Comparison of ENCODE assay signal across 10 cellular contexts in genomic region chr17:47620503-47621245, GRCh38. TPM values are rescaled to one million over a fixed set of nuclear protein-coding genes. Genes with fewer than 3 reads are reported as not detected.
DNase-seq lines count a peak whose midpoint lies in the region; ATAC-seq, FAIRE-seq and TF ChIP-seq lines count a peak whose summit lies in the region.
"Had no signal": no experiment of that assay in that cellular context is flagged by ENCODE, and none has a peak within 500 bp of the region (broad histone marks: within the 10 kb centered on the region; RNA-seq: fewer than 3 reads in every experiment).

No MANE protein-coding gene starts in this region.

- H3K36me3 Mint-ChIP-seq in activated naive CD4-positive, alpha-beta T cell treated with anti-CD3 and anti-CD28 coated beads, Interleukin-2, amount 50 U/mL, for 24 hours, result peaks cover 14% of the 10 kb centered on the region
- peaks cover 52% of the 10 kb centered on the region for H3K36me3 Mint-ChIP-seq in activated CD4-positive, alpha-beta memory T cell treated with anti-CD3 and anti-CD28 coated beads, Interleukin-2, amount 10 ng/mL, durations not matched to agents 7 days and 5 days (ENCODE audit: low read depth)

- H3K36me3 ChIP-seq in HepG2 (replicated peaks in 1 of 2; ENCODE audit: control insufficient read depth in 1 of 2, insufficient read depth in 2 of 2, low read length in 2 of 2) (peaks cover 10 to 42% of the 10 kb centered on the region in 2 experiments), tibial artery (peaks cover 37 to 46% (median 38%) of the 10 kb centered on the region in 3 donors)

- FAIRE-seq in HepG2 (lab: Jason Lieb, UNC), result no peak

- no TSS peak for BruUV-seq in HepG2 (replicated peaks; lab: Mats Ljungman, UMichigan)

- no peak overlapping the region for H2AFZ ChIP-seq in HepG2 (ENCODE audit: low read length)

- no peak for DNase-seq in activated naive CD4-positive, alpha-beta T cell (lab: John Stamatoyannopoulos, UW)
- DNase-seq in activated CD4-positive, alpha-beta memory T cell treated with anti-CD3 and anti-CD28 coated beads, Interleukin-2, amount 10 ng/mL, durations not matched to agents 7 days and 5 days, result no peak
- DNase-seq in HepG2 (ENCODE audit: low spot score), result peak; percentile 52
- no peak for DNase-seq in tibial artery
- DNase-seq in activated gamma-delta T cell treated with Interleukin-2 at 50 U/mL for 16 hours, result no peak
- no peak for DNase-seq in ACHN
- no peak for DNase-seq in OCI-M1 (lab: John Stamatoyannopoulos, UW)
- DNase-seq: adrenal gland, NCI-H2171 treated with DMSO at 0.1 percent for 48 hours had no signal

- H3K27me3 Mint-ChIP-seq in activated naive CD4-positive, alpha-beta T cell treated with anti-CD3 and anti-CD28 coated beads, Interleukin-2, amount 50 U/mL, for 24 hours, result no peaks in the 10 kb centered on the region
- no peaks in the 10 kb centered on the region for H3K27me3 Mint-ChIP-seq in activated CD4-positive, alpha-beta memory T cell treated with anti-CD3 and anti-CD28 coated beads, Interleukin-2, amount 10 ng/mL, durations not matched to agents 7 days and 5 days

- TF ChIP-seq POLR2A in HepG2 (IDR thresholded peaks at IDR 0.05; ENCODE audit: insufficient read depth in 1 of 2, low read depth in 2 of 2, low read length in 2 of 2), result no peak

- H3K27ac ChIP-seq in HepG2 (ENCODE audit: extremely low read length, insufficient read depth, low read length) (no peak overlapping the region), tibial artery (peak overlapping the region; percentile 34 to 61)

- H3K4me3 ChIP-seq in HepG2 (replicated peaks in 1 of 3; ENCODE audit: insufficient read depth in 1 of 3, low read depth in 2 of 3, low read length in 3 of 3) (no peak overlapping the region), tibial artery (no peak overlapping the region)
- H3K4me3 ChIP-seq: adrenal gland had no signal

- H3K27me3 ChIP-seq in HepG2 (ENCODE audit: control insufficient read depth in 1 of 2, insufficient read depth in 2 of 2, low read length in 2 of 2) (no peaks in the 10 kb centered on the region), tibial artery (no peaks in the 10 kb centered on the region)
- H3K27me3 ChIP-seq: adrenal gland had no signal

- peaks cover 19% of the 10 kb centered on the region for H3K4me1 Mint-ChIP-seq in activated naive CD4-positive, alpha-beta T cell treated with anti-CD3 and anti-CD28 coated beads, Interleukin-2, amount 50 U/mL, for 24 hours
- H3K4me1 Mint-ChIP-seq in activated CD4-positive, alpha-beta memory T cell treated with anti-CD3 and anti-CD28 coated beads, Interleukin-2, amount 10 ng/mL, durations not matched to agents 7 days and 5 days, result peaks cover 23% of the 10 kb centered on the region

- POLR2A ChIA-PET in activated CD4-positive, alpha-beta memory T cell treated with anti-CD3 and anti-CD28 coated beads, Interleukin-2, amount 10 ng/mL, durations not matched to agents 7 days and 5 days (lab: Charles Lee), result interaction anchor here (1.0 to 2.4 kb wide), 3 partner anchors 28 to 432 kb away, joined by 3 to 9 read pairs (median 3); partner anchors contain the start of gene CDC27
- POLR2A ChIA-PET in HepG2 (lab: Yijun Ruan, JAX), result no interaction called here

- H3K9me3 Mint-ChIP-seq in activated naive CD4-positive, alpha-beta T cell treated with anti-CD3 and anti-CD28 coated beads, Interleukin-2, amount 50 U/mL, for 24 hours, result no peaks in the 10 kb centered on the region
- no peaks in the 10 kb centered on the region for H3K9me3 Mint-ChIP-seq in activated CD4-positive, alpha-beta memory T cell treated with anti-CD3 and anti-CD28 coated beads, Interleukin-2, amount 10 ng/mL, durations not matched to agents 7 days and 5 days

- no peak overlapping the region for H3K9ac ChIP-seq in HepG2 (ENCODE audit: insufficient read depth, low read depth, low read length)

- 89% methylated on average over 3 of the region's 3 CpGs for WGBS in HepG2 (ENCODE audit: low lambda C conversion rate)

- TF ChIP-seq EP300 in HepG2 (IDR thresholded peaks at IDR 0.05; ENCODE audit: low read depth in 2 of 2, low read length in 2 of 2) (peak in 1 of 2 experiments; percentile 39; a peak in 1 of 4 replicates), HepG2 (CRISPR knock-in tag; IDR thresholded peaks at IDR 0.05; ENCODE audit: borderline replicate concordance) (no peak)

- CTCF ChIA-PET in activated CD4-positive, alpha-beta memory T cell treated with anti-CD3 and anti-CD28 coated beads, Interleukin-2, amount 10 ng/mL, durations not matched to agents 7 days and 5 days (lab: Charles Lee), result interaction anchor here (1.2 kb wide), 1 partner anchor 9 kb away, joined by 3 read pairs; no protein-coding TSS in a partner anchor
- CTCF ChIA-PET in HepG2 (lab: Yijun Ruan, JAX; ENCODE audit: low intra/inter-chr PET ratio, low total read pairs), result no interaction called here

- peak overlapping the region; percentile 88 for H3K27ac Mint-ChIP-seq in activated naive CD4-positive, alpha-beta T cell treated with anti-CD3 and anti-CD28 coated beads, Interleukin-2, amount 50 U/mL, for 24 hours
- peak overlapping the region; percentile 19 for H3K27ac Mint-ChIP-seq in activated CD4-positive, alpha-beta memory T cell treated with anti-CD3 and anti-CD28 coated beads, Interleukin-2, amount 10 ng/mL, durations not matched to agents 7 days and 5 days

- H3K4me3 Mint-ChIP-seq in activated naive CD4-positive, alpha-beta T cell treated with anti-CD3 and anti-CD28 coated beads, Interleukin-2, amount 50 U/mL, for 24 hours, result peak overlapping the region; percentile 35
- H3K4me3 Mint-ChIP-seq in activated CD4-positive, alpha-beta memory T cell treated with anti-CD3 and anti-CD28 coated beads, Interleukin-2, amount 10 ng/mL, durations not matched to agents 7 days and 5 days, result no peak overlapping the region

- TF ChIP-seq CTCF in HepG2 (CRISPR knock-in tag; IDR thresholded peaks at IDR 0.05) (no peak), tibial artery (IDR thresholded peaks at IDR 0.05) (no peak)

- H3K9me3 ChIP-seq in HepG2 (ENCODE audit: low read length), result no peaks in the 10 kb centered on the region
- H3K9me3 ChIP-seq in tibial artery, result no peaks in the 10 kb centered on the region
- H3K9me3 ChIP-seq: adrenal gland had no signal

- in situ Hi-C loops in HepG2 (cut with HindIII; ENCODE audit: extremely low pct_ligation_motif_present, low pct_unique_long_range_greater_than_20kb), result loop anchor here (25.0 kb wide), 2 partner anchors 108 to 258 kb away; no protein-coding TSS in a partner anchor
- in situ Hi-C loops in ACHN (cut with HindIII; ENCODE audit: low pct_ligation_motif_present, low pct_unique_long_range_greater_than_20kb, low sequenced_read_pairs), result no loop called here

- ATAC-seq in HepG2, result peak; percentile 51

- intact Hi-C loops in HepG2 (cut with micrococcal nuclease; ENCODE audit: unreplicated experiment) (no loop called here), tibial artery (cut with DNase I; ENCODE audit: low total_unique reads) (no loop called here)

- TF ChIP-seq RAD21 in HepG2 (CRISPR knock-in tag; IDR thresholded peaks at IDR 0.05), result no peak

- no peak overlapping the region for H3K4me2 ChIP-seq in HepG2 (ENCODE audit: low read depth, low read length)

- H4K20me1 ChIP-seq in HepG2 (ENCODE audit: insufficient read depth, low read length), result no peaks in the 10 kb centered on the region

- no peaks in the 10 kb centered on the region for H3K79me2 ChIP-seq in HepG2 (ENCODE audit: insufficient read depth, low read length)

- H3K4me1 ChIP-seq in HepG2 (ENCODE audit: insufficient read depth, low read length), result peaks cover 7% of the 10 kb centered on the region; the same call in 1 of the 2 replicates
- peaks cover 0 to 35% (median 7%) of the 10 kb centered on the region in 4 donors for H3K4me1 ChIP-seq in tibial artery

TF ChIP-seq in HepG2, 621 proteins besides CTCF, POLR2A, EP300 and RAD21 (continues in another document):
- TF ChIP-seq KDM4B (CRISPR knock-in tag; IDR thresholded peaks at IDR 0.05) (no peak), ZNF546 (CRISPR knock-in tag; conservative IDR thresholded peaks at IDR 0.05) (no peak), WIZ (CRISPR knock-in tag; IDR thresholded peaks at IDR 0.05) (no peak), GATAD2A (CRISPR knock-in tag; IDR thresholded peaks at IDR 0.05) (peak; percentile 44; the same call in 1 of the 2 replicates), ZNF260 (CRISPR knock-in tag; IDR thresholded peaks at IDR 0.05; ENCODE audit: borderline replicate concordance, low read depth) (no peak)

RNA-seq across cellular contexts. Expression of gene KPNB1, which starts 29.0 kb away (rescaled TPM):
- total RNA-seq in activated CD4-positive, alpha-beta memory T cell treated with anti-CD3 and anti-CD28 coated beads, Interleukin-2, amount 10 ng/mL, durations not matched to agents 7 days and 5 days, result 100 to 1,000 TPM; 329 to 334 TPM
- total RNA-seq in HepG2 (2016; rRNA removed; fragmentation: Illumina TruSeq; extraction: Trizol), result 424 and 443 TPM in 2 replicates
- 39.2 and 44.6 TPM in 2 replicates for total RNA-seq in HepG2 (2016; cell fraction: cytosol; rRNA removed; fragmentation: Illumina TruSeq; extraction: Trizol; ENCODE audit: low read depth)
- total RNA-seq in HepG2 (2016; cell fraction: insoluble cytoplasmic fraction; rRNA removed; fragmentation: Illumina TruSeq; extraction: Trizol), result 408 and 433 TPM in 2 replicates
- 113 and 126 TPM in 2 replicates for total RNA-seq in HepG2 (2016; cell fraction: membrane; rRNA removed; fragmentation: Illumina TruSeq; extraction: Trizol)
- total RNA-seq in HepG2 (2016; cell fraction: nucleus; rRNA removed; fragmentation: Illumina TruSeq; extraction: Trizol), result 217 and 252 TPM in 2 replicates
- polyA plus RNA-seq in HepG2 (2011; rRNA removed), result 164 and 169 TPM in 2 replicates
- polyA plus RNA-seq in HepG2 (2011; cell fraction: cytosol; rRNA removed), result 81.9 and 93.5 TPM in 2 replicates
- polyA plus RNA-seq in HepG2 (2011; cell fraction: nucleus; rRNA removed), result 158 and 166 TPM in 2 replicates
- polyA plus RNA-seq in HepG2 (2012), result 249 and 287 TPM in 2 replicates
- 7.4 and 10.3 TPM in 2 replicates for polyA plus RNA-seq in HepG2 (2016; cell fraction: cytosol; fragmentation: Illumina TruSeq; extraction: Trizol; ENCODE audit: low read depth)
- 390 TPM in 2 replicates for polyA plus RNA-seq in HepG2 (2016; cell fraction: insoluble cytoplasmic fraction; fragmentation: Illumina TruSeq; extraction: Trizol; ENCODE audit: low read depth)
- polyA plus RNA-seq in HepG2 (2016; cell fraction: membrane; fragmentation: Illumina TruSeq; extraction: Trizol; ENCODE audit: low read depth), result 36.4 and 43.8 TPM in 2 replicates
- polyA plus RNA-seq in HepG2 (2016; cell fraction: nucleus; fragmentation: Illumina TruSeq; extraction: Trizol; ENCODE audit: insufficient read depth, low read depth), result 416 and 457 TPM in 2 replicates
- polyA minus RNA-seq in HepG2 (2011; rRNA and poly(A)+ RNA removed; ENCODE audit: low replicate concordance), result 266 and 436 TPM in 2 replicates
- polyA minus RNA-seq in HepG2 (2011; cell fraction: cytosol; rRNA and poly(A)+ RNA removed), result 150 and 163 TPM in 2 replicates
- polyA minus RNA-seq in HepG2 (2011; cell fraction: nucleus; rRNA and poly(A)+ RNA removed), result 84.6 and 120 TPM in 2 replicates
